In the genomic region with DNA sequence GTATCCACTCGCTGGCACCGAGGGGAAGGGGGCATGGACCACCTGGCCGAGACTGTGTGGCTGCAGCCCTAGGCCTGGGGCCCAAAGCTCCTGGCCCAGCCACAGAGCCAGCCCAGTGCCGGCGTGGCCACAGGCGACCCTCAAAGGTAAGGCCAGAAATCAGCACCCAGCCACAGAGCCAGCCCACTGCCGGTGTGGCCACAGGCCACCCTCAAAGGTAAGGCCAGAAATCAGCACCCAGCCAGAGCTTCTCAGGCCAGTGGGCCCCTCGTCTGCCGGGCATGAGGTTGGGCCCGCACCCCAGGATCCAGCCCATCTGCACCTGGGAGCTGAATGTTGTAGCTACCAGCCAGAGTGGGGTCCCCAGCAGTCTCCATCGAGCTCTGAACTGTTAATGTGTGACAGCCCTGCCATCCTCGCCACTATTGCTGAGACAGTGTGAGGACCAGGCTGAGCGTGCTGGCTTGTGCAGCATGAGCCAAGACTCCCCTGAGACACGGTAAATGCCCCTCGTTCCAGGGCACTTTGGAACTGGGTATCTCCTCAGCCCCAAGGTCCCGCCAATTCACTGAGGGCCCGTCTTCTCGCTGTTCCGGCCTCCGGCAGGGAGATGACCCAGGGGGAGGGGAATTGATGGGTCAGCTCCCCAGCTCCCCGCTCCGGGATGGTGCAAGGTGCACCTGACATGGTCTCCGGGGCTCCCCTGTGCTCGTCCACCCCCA, we compare ENCODE assay signal across 16 cellular contexts. TPM values are rescaled to one million over a fixed set of nuclear protein-coding genes. Genes with fewer than 3 reads are reported as not detected.
DNase-seq lines count a peak whose midpoint lies in the region; ATAC-seq lines count a peak whose summit lies in the region.
"Had no signal": no experiment of that assay in that cellular context is flagged by ENCODE, and none has a peak within 500 bp of the region (broad histone marks: within the 10 kb centered on the region; RNA-seq: fewer than 3 reads in every experiment).

No MANE protein-coding gene starts in this region.

- H3K9me3 ChIP-seq in aorta (ENCODE audit: control insufficient read depth, low read length) = no peaks in the 10 kb centered on the region

- H3K9me3 Mint-ChIP-seq in activated CD4-positive, alpha-beta memory T cell treated with anti-CD3 and anti-CD28 coated beads, Interleukin-2, amount 10 ng/mL, durations not matched to agents 7 days and 5 days = no peaks in the 10 kb centered on the region
- H3K9me3 Mint-ChIP-seq: activated naive CD4-positive, alpha-beta T cell treated with anti-CD3 and anti-CD28 coated beads, Interleukin-2, amount 50 U/mL, for 72 hours; nephron had no signal

- ATAC-seq in left ventricle myocardium superior (no peak), Right ventricle myocardium inferior (no peak), aorta (ENCODE audit: low FRiP score) (no peak), GM18502 (IDR thresholded peaks at IDR 0.05; ENCODE audit: poor library complexity, unreplicated experiment) (no peak)

- no peaks in the 10 kb centered on the region for H3K4me1 ChIP-seq in aorta (ENCODE audit: control insufficient read depth in 1 of 2, insufficient read depth in 2 of 2, low read length in 2 of 2)

- no peak overlapping the region for H3K4me3 Mint-ChIP-seq in activated CD4-positive, alpha-beta memory T cell treated with anti-CD3 and anti-CD28 coated beads, Interleukin-2, amount 10 ng/mL, durations not matched to agents 7 days and 5 days
- H3K4me3 Mint-ChIP-seq: nephron had no signal

- POLR2A ChIA-PET in activated CD4-positive, alpha-beta memory T cell treated with anti-CD3 and anti-CD28 coated beads, Interleukin-2, amount 10 ng/mL, durations not matched to agents 7 days and 5 days (lab: Charles Lee) = no interaction called here

- H3K27me3 ChIP-seq in aorta (ENCODE audit: control insufficient read depth in 1 of 2, insufficient read depth in 2 of 2, low read length in 1 of 2) = no peaks in the 10 kb centered on the region
- H3K27me3 ChIP-seq: brain microvascular endothelial cell had no signal

- no peak overlapping the region for H3K4me3 ChIP-seq in aorta (ENCODE audit: low read length in 2 of 2)

- H3K27ac Mint-ChIP-seq in activated CD4-positive, alpha-beta memory T cell treated with anti-CD3 and anti-CD28 coated beads, Interleukin-2, amount 10 ng/mL, durations not matched to agents 7 days and 5 days = no peak overlapping the region
- H3K27ac Mint-ChIP-seq: nephron had no signal

- intact Hi-C loops in left ventricle myocardium superior (cut with micrococcal nuclease) = no loop called here
- intact Hi-C loops in Right ventricle myocardium inferior (cut with DNase I) = no loop called here
- intact Hi-C loops in aorta (cut with DNase I) = loop anchor here in 1 of 2 donors (5.0 kb wide), 1 partner anchor 47 kb away; no protein-coding TSS in a partner anchor

- no peaks in the 10 kb centered on the region for H3K4me1 Mint-ChIP-seq in activated CD4-positive, alpha-beta memory T cell treated with anti-CD3 and anti-CD28 coated beads, Interleukin-2, amount 10 ng/mL, durations not matched to agents 7 days and 5 days

- H3K36me3 ChIP-seq in aorta (ENCODE audit: control insufficient read depth in 1 of 2, insufficient read depth in 2 of 2, low read length in 1 of 2) = no peaks in the 10 kb centered on the region

- 94 to 95% methylated on average over 24 of the region's 24 CpGs for WGBS in aorta, 2 donors

- DNase-seq in left ventricle myocardium superior (peak; percentile 15), Right ventricle myocardium inferior (ENCODE audit: missing footprints) (no peak), mesenteric fat pad (ENCODE audit: low spot score) (peak; percentile 81), aorta (peak; percentile 42 to 67), dermis blood vessel endothelial cell (no peak)
- DNase-seq in activated CD4-positive, alpha-beta memory T cell treated with anti-CD3 and anti-CD28 coated beads, Interleukin-2, amount 10 ng/mL, durations not matched to agents 7 days and 5 days = peak; percentile 9
- DNase-seq: brain microvascular endothelial cell; effector CD4-positive, alpha-beta T cell; EL; mesenchymal stem cell; NCI-H446; T-helper 1 cell had no signal

- H3K36me3 Mint-ChIP-seq in activated CD4-positive, alpha-beta memory T cell treated with anti-CD3 and anti-CD28 coated beads, Interleukin-2, amount 10 ng/mL, durations not matched to agents 7 days and 5 days (ENCODE audit: low read depth) = no peaks in the 10 kb centered on the region
- H3K36me3 Mint-ChIP-seq: activated naive CD4-positive, alpha-beta T cell treated with anti-CD3 and anti-CD28 coated beads, Interleukin-2, amount 50 U/mL, for 72 hours had no signal

- peaks cover 5% of the 10 kb centered on the region for H3K27me3 Mint-ChIP-seq in activated CD4-positive, alpha-beta memory T cell treated with anti-CD3 and anti-CD28 coated beads, Interleukin-2, amount 10 ng/mL, durations not matched to agents 7 days and 5 days

- CTCF ChIA-PET in activated CD4-positive, alpha-beta memory T cell treated with anti-CD3 and anti-CD28 coated beads, Interleukin-2, amount 10 ng/mL, durations not matched to agents 7 days and 5 days (lab: Charles Lee) = no interaction called here

- no peak overlapping the region for H3K27ac ChIP-seq in aorta (ENCODE audit: low read depth in 1 of 2, low read length in 2 of 2)
- H3K27ac ChIP-seq: brain microvascular endothelial cell had no signal

RNA-seq across cellular contexts. Expression of a gene that starts 4.6 kb away (rescaled TPM):
- total RNA-seq in left ventricle myocardium superior = 1.5 TPM
- 1.2 TPM for total RNA-seq in Right ventricle myocardium inferior
- total RNA-seq in activated CD4-positive, alpha-beta memory T cell treated with anti-CD3 and anti-CD28 coated beads, Interleukin-2, amount 10 ng/mL, durations not matched to agents 7 days and 5 days = under 1 TPM in 1 of 2 experiments, not detected in 1; 0.18 TPM
- total RNA-seq in mesenteric fat pad = 0.32 TPM
- 1 to 10 TPM; 1.1 to 2.6 TPM for total RNA-seq in aorta
- polyA plus RNA-seq in aorta = 1 to 10 TPM in 1 of 2 donors, under 1 TPM in 1; 0.50 to 8.7 TPM
- 0.05 and 0.17 TPM in 2 replicates for total RNA-seq in dermis blood vessel endothelial cell
- total RNA-seq: MCF 10A had no signal

RNA-seq across cellular contexts. Expression of a gene that starts 24.3 kb away (rescaled TPM):
- 12.0 TPM for total RNA-seq in left ventricle myocardium superior
- total RNA-seq in Right ventricle myocardium inferior = 7.7 TPM
- total RNA-seq in activated CD4-positive, alpha-beta memory T cell treated with anti-CD3 and anti-CD28 coated beads, Interleukin-2, amount 10 ng/mL, durations not matched to agents 7 days and 5 days = 1 to 10 TPM; 4.2 to 4.4 TPM
- total RNA-seq in mesenteric fat pad = 5.9 TPM
- 10 to 100 TPM in 1 of 2 donors, 1 to 10 TPM in 1; 5.2 to 12.4 TPM for total RNA-seq in aorta
- 10 to 100 TPM in 1 of 2 donors, 1 to 10 TPM in 1; 2.4 to 47.9 TPM for polyA plus RNA-seq in aorta
- total RNA-seq in dermis blood vessel endothelial cell = 6.1 and 9.4 TPM in 2 replicates

Comparison
In these comparisons a context has a peak if more than half of its experiments do, and no peak if none do; other contexts are left out.
1. DNase-seq: peak in left ventricle myocardium superior (single experiment), activated CD4-positive, alpha-beta memory T cell treated with anti-CD3 and anti-CD28 coated beads, Interleukin-2, amount 10 ng/mL, durations not matched to agents 7 days and 5 days (single experiment), mesenteric fat pad (single experiment) and aorta (2 of 2); none in Right ventricle myocardium inferior (single experiment) and dermis blood vessel endothelial cell (single experiment).